ENCODE assay signal across 10 cellular contexts in the genomic region with DNA sequence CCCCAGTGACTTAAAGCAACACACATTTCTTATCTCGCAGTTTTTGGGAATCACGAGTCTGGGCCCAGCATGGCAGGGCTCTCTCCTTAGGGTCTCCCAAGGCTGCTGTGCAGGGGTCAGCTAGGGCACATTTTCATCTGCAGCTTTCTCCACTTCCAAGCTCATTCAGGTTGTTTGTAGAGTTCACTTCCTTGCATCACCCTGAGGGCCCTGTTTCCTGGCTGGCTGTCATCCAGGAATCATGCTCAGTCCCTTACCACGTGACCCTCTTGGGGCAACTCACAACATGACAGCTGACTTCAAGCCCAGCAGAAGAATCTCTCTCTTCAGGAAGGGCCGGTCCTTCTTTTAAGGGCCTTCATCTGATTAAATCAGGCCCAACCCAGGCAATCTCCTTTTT. TPM values are rescaled to one million over a fixed set of nuclear protein-coding genes. Genes with fewer than 3 reads are reported as not detected.
A peak's percentile ranks its signal among the peaks of the same experiment; 100 is the strongest.
DNase-seq lines count a peak whose midpoint lies in the region; TF ChIP-seq lines count a peak whose summit lies in the region.
"Had no signal": no experiment of that assay in that cellular context is flagged by ENCODE, and none has a peak within 500 bp of the region (broad histone marks: within the 10 kb centered on the region; RNA-seq: fewer than 3 reads in every experiment).

No MANE protein-coding gene starts in this region.

- TF ChIP-seq POLR2A in transverse colon (IDR thresholded peaks at IDR 0.05): no peak

- DNase-seq in NCI-H1436 (lab: John Stamatoyannopoulos, UW) (peak; percentile 53), NCI-H1436 treated with DMSO at 0.1 percent for 48 hours (lab: John Stamatoyannopoulos, UW) (no peak), NCI-H226 (peak; percentile 17), epithelial cell of prostate (ENCODE audit: low read depth, low spot score) (peak; percentile 81), transverse colon (peak; percentile 27), islet precursor cell (no peak), AG20443 (ENCODE audit: low spot score) (no peak)
- no peak for DNase-seq in activated naive CD4-positive, alpha-beta T cell (lab: John Stamatoyannopoulos, UW)

- 32 to 50% methylated on average over 1 to 4 of the region's 4 CpGs for WGBS in transverse colon (ENCODE audit: low coverage in 1 of 2), 2 donors

- no peaks in the 10 kb centered on the region for H3K9me3 ChIP-seq in transverse colon
- H3K9me3 ChIP-seq: ascending aorta, thoracic aorta had no signal

- H3K27ac ChIP-seq in epithelial cell of prostate (no peak overlapping the region), transverse colon (no peak overlapping the region)
- H3K27ac ChIP-seq: ascending aorta, thoracic aorta had no signal

- in situ Hi-C loops in transverse colon (cut with MboI; ENCODE audit: low pct_ligation_motif_present in 1 of 4, low pct_unique_long_range_greater_than_20kb in 1 of 4, low sequenced_read_pairs in 3 of 4): no loop called here

- no peak overlapping the region for H3K4me3 ChIP-seq in transverse colon
- H3K4me3 ChIP-seq: ascending aorta, thoracic aorta had no signal

- no peak for TF ChIP-seq CTCF in transverse colon (IDR thresholded peaks at IDR 0.05)

- TF ChIP-seq EP300 in transverse colon (IDR thresholded peaks at IDR 0.05; ENCODE audit: low read depth): no peak

- no peaks in the 10 kb centered on the region for H3K36me3 ChIP-seq in transverse colon
- H3K36me3 ChIP-seq: ascending aorta, thoracic aorta had no signal

- H3K27me3 ChIP-seq in transverse colon: no peaks in the 10 kb centered on the region
- H3K27me3 ChIP-seq: ascending aorta had no signal

- intact Hi-C loops in transverse colon (cut with DNase I; ENCODE audit: low total_unique reads): no loop called here

- H3K4me1 ChIP-seq in transverse colon: no peaks in the 10 kb centered on the region
- H3K4me1 ChIP-seq: ascending aorta had no signal

RNA-seq across cellular contexts. Expression of a gene that starts 21.3 kb away (rescaled TPM):
- total RNA-seq in transverse colon: 1 to 10 TPM in 3 of 4 donors, not detected in 1; 1.4 to 4.2 (median 2.4) TPM

Comparison
In these comparisons a context has a peak if more than half of its experiments do, and no peak if none do; other contexts are left out.
1. DNase-seq: peak in NCI-H1436 (single experiment), NCI-H226 (single experiment), epithelial cell of prostate (single experiment) and transverse colon (single experiment); none in NCI-H1436 treated with DMSO at 0.1 percent for 48 hours (single experiment), activated naive CD4-positive, alpha-beta T cell (0 of 4), islet precursor cell (single experiment) and AG20443 (single experiment).